27 cellular contexts compared by ENCODE assay signal in genomic region chr15:99010743-99011142, GRCh38. TPM values are rescaled to one million over a fixed set of nuclear protein-coding genes. Genes with fewer than 3 reads are reported as not detected.
DNase-seq lines count a peak whose midpoint lies in the region; ATAC-seq and TF ChIP-seq lines count a peak whose summit lies in the region.
"Had no signal": no experiment of that assay in that cellular context is flagged by ENCODE, and none has a peak within 500 bp of the region (broad histone marks: within the 10 kb centered on the region; RNA-seq: fewer than 3 reads in every experiment).

No MANE protein-coding gene starts in this region.

- H3K4me1 Mint-ChIP-seq in GM23338, result peaks cover 2% of the 10 kb centered on the region
- H3K4me1 Mint-ChIP-seq in activated CD8-positive, alpha-beta T cell treated with anti-CD3 and anti-CD28 coated beads, Interleukin-2, amount 10 ng/mL, durations not matched to agents 7 days and 5 days (ENCODE audit: low read depth), result peaks cover 4% of the 10 kb centered on the region
- H3K4me1 Mint-ChIP-seq in activated naive CD4-positive, alpha-beta T cell treated with anti-CD3 and anti-CD28 coated beads for 36 hours (ENCODE audit: low read depth), result no peaks in the 10 kb centered on the region
- no peaks in the 10 kb centered on the region for H3K4me1 Mint-ChIP-seq in activated T-cell treated with anti-CD3 and anti-CD28 coated beads, Interleukin-2, amount 50 U/mL, for 4 hours (ENCODE audit: low read depth)

- TF ChIP-seq CTCF in AG10803 (conservative IDR thresholded peaks at IDR 0.05; ENCODE audit: low read length) (no peak), GM23338 (conservative IDR thresholded peaks at IDR 0.05; ENCODE audit: low read depth in 2 of 2) (no peak)

- H3K27ac ChIP-seq in GM23338 (ENCODE audit: low read depth) (no peak overlapping the region), mesenchymal stem cell (ENCODE audit: low read length, poor library complexity, severe bottlenecking) (no peak overlapping the region)
- H3K27ac ChIP-seq: 22Rv1; BLaER1 treated with 17β-estradiol and CSF1 and Interleukin-3, amounts not matched to agents 10 nM and 100 nM; PC-9; RWPE1 had no signal

- no peak for ATAC-seq in GM23338
- ATAC-seq in activated CD8-positive, alpha-beta T cell treated with anti-CD3 and anti-CD28 coated beads, Interleukin-2, amount 10 ng/mL, durations not matched to agents 7 days and 5 days, result no peak
- no peak for ATAC-seq in activated T-cell treated with anti-CD3 and anti-CD28 coated beads, Interleukin-2, amount 50 U/mL, for 4 hours
- ATAC-seq: GM12878 had no signal

- no peak overlapping the region for H2BK5ac ChIP-seq in mesenchymal stem cell (ENCODE audit: low read depth, low read length, poor library complexity, severe bottlenecking)

- H3K18ac ChIP-seq in mesenchymal stem cell (ENCODE audit: low read depth in 1 of 2, low read length in 2 of 2), result no peak overlapping the region

- H3K4me2 ChIP-seq in GM23338 (no peak overlapping the region), mesenchymal stem cell (ENCODE audit: low read length, poor library complexity, severe bottlenecking) (no peak overlapping the region)
- H3K4me2 ChIP-seq: BLaER1 treated with 17β-estradiol and CSF1 and Interleukin-3, amounts not matched to agents 10 nM and 100 nM; PC-9 had no signal

- no peak overlapping the region for H2BK12ac ChIP-seq in mesenchymal stem cell (ENCODE audit: low read length in 2 of 2)

- no peak overlapping the region for H4K91ac ChIP-seq in mesenchymal stem cell (ENCODE audit: low read length)

- H3K27me3 Mint-ChIP-seq in GM23338 (ENCODE audit: insufficient read depth, low read depth, poor library complexity), result peaks cover 2% of the 10 kb centered on the region
- H3K27me3 Mint-ChIP-seq in activated CD8-positive, alpha-beta T cell treated with anti-CD3 and anti-CD28 coated beads, Interleukin-2, amount 10 ng/mL, durations not matched to agents 7 days and 5 days (ENCODE audit: low read depth), result peaks cover 12% of the 10 kb centered on the region
- H3K27me3 Mint-ChIP-seq in activated naive CD4-positive, alpha-beta T cell treated with anti-CD3 and anti-CD28 coated beads for 36 hours (ENCODE audit: low read depth), result peaks cover 8% of the 10 kb centered on the region
- peaks cover 4% of the 10 kb centered on the region for H3K27me3 Mint-ChIP-seq in activated T-cell treated with anti-CD3 and anti-CD28 coated beads, Interleukin-2, amount 50 U/mL, for 4 hours (ENCODE audit: low read depth)

- H2AK5ac ChIP-seq in mesenchymal stem cell (ENCODE audit: low read length, severe bottlenecking), result no peak overlapping the region

- no peaks in the 10 kb centered on the region for H4K20me1 ChIP-seq in GM23338 (replicated peaks; ENCODE audit: insufficient read depth)
- H4K20me1 ChIP-seq: BLaER1 treated with 17β-estradiol and CSF1 and Interleukin-3, amounts not matched to agents 10 nM and 100 nM had no signal

- no peak overlapping the region for H3K23ac ChIP-seq in mesenchymal stem cell (ENCODE audit: low read length in 2 of 2)

- intact Hi-C loops in activated naive CD4-positive, alpha-beta T cell treated with anti-CD3 and anti-CD28 coated beads for 36 hours (cut with micrococcal nuclease), result loop anchor here (10.0 kb wide), 1 partner anchor 1046 kb away; the partner anchor contains the start of gene ARRDC4

- H2AFZ ChIP-seq in GM23338 (no peak overlapping the region), mesenchymal stem cell (ENCODE audit: low read depth, low read length) (no peak overlapping the region)
- H2AFZ ChIP-seq: PC-9 had no signal

- no peak overlapping the region for H3K14ac ChIP-seq in mesenchymal stem cell (ENCODE audit: low read length in 2 of 2)

- H3K4me3 Mint-ChIP-seq in GM23338, result no peak overlapping the region
- no peak overlapping the region for H3K4me3 Mint-ChIP-seq in activated CD8-positive, alpha-beta T cell treated with anti-CD3 and anti-CD28 coated beads, Interleukin-2, amount 10 ng/mL, durations not matched to agents 7 days and 5 days
- H3K4me3 Mint-ChIP-seq in activated naive CD4-positive, alpha-beta T cell treated with anti-CD3 and anti-CD28 coated beads for 36 hours, result no peak overlapping the region
- H3K4me3 Mint-ChIP-seq in activated T-cell treated with anti-CD3 and anti-CD28 coated beads, Interleukin-2, amount 50 U/mL, for 4 hours, result no peak overlapping the region
- H3K4me3 Mint-ChIP-seq: CD4-positive, alpha-beta memory T cell had no signal

- no peak overlapping the region for H3K4me3 ChIP-seq in AG10803 (ENCODE audit: low read length)
- no peak overlapping the region for H3K4me3 ChIP-seq in GM23338
- H3K4me3 ChIP-seq in mesenchymal stem cell (ENCODE audit: insufficient read depth in 1 of 2, low read depth in 1 of 2, low read length in 2 of 2), result no peak overlapping the region
- H3K4me3 ChIP-seq: BLaER1 treated with 17β-estradiol and CSF1 and Interleukin-3, amounts not matched to agents 10 nM and 100 nM; GM12878; PC-9 had no signal

- no peaks in the 10 kb centered on the region for H3K9me3 ChIP-seq in mesenchymal stem cell (ENCODE audit: control insufficient read depth, low read length)

- CTCF ChIA-PET in activated CD8-positive, alpha-beta T cell treated with anti-CD3 and anti-CD28 coated beads, Interleukin-2, amount 10 ng/mL, durations not matched to agents 7 days and 5 days (lab: Charles Lee), result interaction anchor here (0.8 kb wide), 1 partner anchor 492 kb away, joined by 3 read pairs; no protein-coding TSS in a partner anchor
- CTCF ChIA-PET in activated naive CD4-positive, alpha-beta T cell treated with anti-CD3 and anti-CD28 coated beads for 36 hours (lab: Charles Lee), result no interaction called here

- H4K8ac ChIP-seq in mesenchymal stem cell (ENCODE audit: low read length), result no peak overlapping the region

- H3K4me1 ChIP-seq in GM23338 (ENCODE audit: insufficient read depth), result no peaks in the 10 kb centered on the region; the same call in 1 of the 2 replicates
- H3K4me1 ChIP-seq in mesenchymal stem cell (ENCODE audit: control insufficient read depth, insufficient read depth, low read depth, low read length), result peaks cover 8% of the 10 kb centered on the region

- H3K4ac ChIP-seq in mesenchymal stem cell (ENCODE audit: low read depth in 1 of 2, low read length in 2 of 2), result no peak overlapping the region

- H3K36me3 Mint-ChIP-seq in GM23338 (ENCODE audit: low read depth), result peaks cover 2% of the 10 kb centered on the region; the same call in 1 of the 3 replicates
- no peaks in the 10 kb centered on the region for H3K36me3 Mint-ChIP-seq in activated CD8-positive, alpha-beta T cell treated with anti-CD3 and anti-CD28 coated beads, Interleukin-2, amount 10 ng/mL, durations not matched to agents 7 days and 5 days (ENCODE audit: low read depth)
- H3K36me3 Mint-ChIP-seq in activated naive CD4-positive, alpha-beta T cell treated with anti-CD3 and anti-CD28 coated beads for 36 hours (ENCODE audit: low read depth), result no peaks in the 10 kb centered on the region
- H3K36me3 Mint-ChIP-seq in activated T-cell treated with anti-CD3 and anti-CD28 coated beads, Interleukin-2, amount 50 U/mL, for 4 hours (ENCODE audit: insufficient read depth), result no peaks in the 10 kb centered on the region
- H3K36me3 Mint-ChIP-seq: CD4-positive, alpha-beta memory T cell had no signal

- H3F3A ChIP-seq in GM23338 (replicated peaks; ENCODE audit: low read depth), result no peaks in the 10 kb centered on the region

- peaks cover 3% of the 10 kb centered on the region; the same call in 1 of the 3 replicates for H3K9me3 Mint-ChIP-seq in GM23338
- no peaks in the 10 kb centered on the region for H3K9me3 Mint-ChIP-seq in activated CD8-positive, alpha-beta T cell treated with anti-CD3 and anti-CD28 coated beads, Interleukin-2, amount 10 ng/mL, durations not matched to agents 7 days and 5 days (ENCODE audit: insufficient read depth)
- no peaks in the 10 kb centered on the region for H3K9me3 Mint-ChIP-seq in activated naive CD4-positive, alpha-beta T cell treated with anti-CD3 and anti-CD28 coated beads for 36 hours
- no peaks in the 10 kb centered on the region for H3K9me3 Mint-ChIP-seq in activated T-cell treated with anti-CD3 and anti-CD28 coated beads, Interleukin-2, amount 50 U/mL, for 4 hours

- H3K27me3 ChIP-seq in GM23338 (ENCODE audit: insufficient read depth), result peaks cover 4% of the 10 kb centered on the region; the same call in 1 of the 2 replicates
- H3K27me3 ChIP-seq in mesenchymal stem cell (ENCODE audit: control insufficient read depth in 1 of 2, insufficient read depth in 1 of 2, low read length in 2 of 2), result peaks cover 11 to 20% of the 10 kb centered on the region in 2 experiments

- H3K9ac ChIP-seq in mesenchymal stem cell (ENCODE audit: low read length), result no peak overlapping the region
- H3K9ac ChIP-seq: BLaER1 treated with 17β-estradiol and CSF1 and Interleukin-3, amounts not matched to agents 10 nM and 100 nM had no signal

- H3K9me2 ChIP-seq in GM23338 (ENCODE audit: insufficient read depth), result no peaks in the 10 kb centered on the region

- peak overlapping the region; percentile 65; the same call in 1 of the 2 replicates for H3K27ac Mint-ChIP-seq in GM23338
- no peak overlapping the region for H3K27ac Mint-ChIP-seq in activated CD8-positive, alpha-beta T cell treated with anti-CD3 and anti-CD28 coated beads, Interleukin-2, amount 10 ng/mL, durations not matched to agents 7 days and 5 days
- no peak overlapping the region for H3K27ac Mint-ChIP-seq in activated naive CD4-positive, alpha-beta T cell treated with anti-CD3 and anti-CD28 coated beads for 36 hours
- H3K27ac Mint-ChIP-seq: CD4-positive, alpha-beta memory T cell had no signal

- POLR2A ChIA-PET in activated CD8-positive, alpha-beta T cell treated with anti-CD3 and anti-CD28 coated beads, Interleukin-2, amount 10 ng/mL, durations not matched to agents 7 days and 5 days (lab: Charles Lee), result no interaction called here

- H3K79me1 ChIP-seq in mesenchymal stem cell (replicated peaks; ENCODE audit: low read length, poor library complexity, severe bottlenecking), result no peaks in the 10 kb centered on the region

- no peak overlapping the region for H2BK15ac ChIP-seq in mesenchymal stem cell (ENCODE audit: low read depth, poor library complexity, severe bottlenecking)

- H3K36me3 ChIP-seq in GM23338 (ENCODE audit: insufficient read depth) (no peaks in the 10 kb centered on the region), mesenchymal stem cell (ENCODE audit: control insufficient read depth in 1 of 2, insufficient read depth in 2 of 2, low read depth in 1 of 2, low read length in 2 of 2) (no peaks in the 10 kb centered on the region)
- H3K36me3 ChIP-seq: BLaER1 treated with 17β-estradiol and CSF1 and Interleukin-3, amounts not matched to agents 10 nM and 100 nM had no signal

- H2BK120ac ChIP-seq in mesenchymal stem cell (ENCODE audit: low read depth, low read length), result no peak overlapping the region

- DNase-seq in AG10803 (ENCODE audit: low read depth) (peak; percentile 49), GM23338 (ENCODE audit: low spot score) (no peak), astrocyte of the hippocampus (ENCODE audit: low read depth, low spot score) (peak; percentile 21), mesenchymal stem cell (peak; percentile 7), iPS-NIHi11 (ENCODE audit: low spot score) (no peak)
- DNase-seq in activated CD8-positive, alpha-beta T cell treated with anti-CD3 and anti-CD28 coated beads, Interleukin-2, amount 10 ng/mL, durations not matched to agents 7 days and 5 days, result no peak
- DNase-seq in activated naive CD4-positive, alpha-beta T cell treated with anti-CD3 and anti-CD28 coated beads for 36 hours, result no peak
- DNase-seq in activated T-cell treated with anti-CD3 and anti-CD28 coated beads, Interleukin-2, amount 50 U/mL, for 4 hours, result no peak
- DNase-seq: ACHN; CD4-positive, alpha-beta memory T cell; DMS153; H7; KG1; NCI-H1092 treated with DMSO at 0.1 percent for 48 hours; NCI-H1436 treated with DMSO at 0.1 percent for 48 hours; NCI-H1930; NCI-H2227 treated with DMSO at 0.1 percent for 48 hours; NCI-H510A treated with DMSO at 0.1 percent for 48 hours; NCI-H748 treated with DMSO at 0.1 percent for 48 hours; PC-9; SIG-M5 had no signal

- 50% methylated on average over 2 of the region's 3 CpGs for WGBS in mesenchymal stem cell

- H3K79me2 ChIP-seq in GM23338 (replicated peaks; ENCODE audit: insufficient read depth), result no peaks in the 10 kb centered on the region

RNA-seq across cellular contexts. Expression of gene PGPEP1L, which starts 3.2 kb away (rescaled TPM):
- total RNA-seq in GM23338 (2014; rRNA removed; shearing (Covaris generic)), result not detected in 2 replicates
- polyA plus RNA-seq in GM23338 (2016; fragmentation: Nextera tagmentation; extraction: Ambion mirVana), result not detected in 2 replicates
- not detected for polyA plus RNA-seq in mesenchymal stem cell (2013, experiment 1 of 2)
- not detected for polyA plus RNA-seq in mesenchymal stem cell (2013, experiment 2 of 2)
- total RNA-seq in activated CD8-positive, alpha-beta T cell treated with anti-CD3 and anti-CD28 coated beads, Interleukin-2, amount 10 ng/mL, durations not matched to agents 7 days and 5 days, result not detected
- total RNA-seq in activated naive CD4-positive, alpha-beta T cell treated with anti-CD3 and anti-CD28 coated beads for 36 hours, result not detected
- total RNA-seq in activated T-cell treated with anti-CD3 and anti-CD28 coated beads, Interleukin-2, amount 50 U/mL, for 4 hours, result not detected
- total RNA-seq: CD4-positive, alpha-beta memory T cell; Daoy; GM12878; H7; HT1080; PC-9 had no signal
- polyA plus RNA-seq: CD4-positive, alpha-beta memory T cell; GM12878 had no signal

Comparison
In these comparisons a context has a peak if more than half of its experiments do, and no peak if none do; other contexts are left out.
1. DNase-seq: peak in AG10803 (single experiment), astrocyte of the hippocampus (single experiment) and mesenchymal stem cell (single experiment); none in GM23338 (single experiment), activated CD8-positive, alpha-beta T cell treated with anti-CD3 and anti-CD28 coated beads, Interleukin-2, amount 10 ng/mL, durations not matched to agents 7 days and 5 days (single experiment), iPS-NIHi11 (single experiment), activated naive CD4-positive, alpha-beta T cell treated with anti-CD3 and anti-CD28 coated beads for 36 hours (single experiment) and activated T-cell treated with anti-CD3 and anti-CD28 coated beads, Interleukin-2, amount 50 U/mL, for 4 hours (single experiment).